ENCODE assay signal across 1 cellular context in the genomic region with DNA sequence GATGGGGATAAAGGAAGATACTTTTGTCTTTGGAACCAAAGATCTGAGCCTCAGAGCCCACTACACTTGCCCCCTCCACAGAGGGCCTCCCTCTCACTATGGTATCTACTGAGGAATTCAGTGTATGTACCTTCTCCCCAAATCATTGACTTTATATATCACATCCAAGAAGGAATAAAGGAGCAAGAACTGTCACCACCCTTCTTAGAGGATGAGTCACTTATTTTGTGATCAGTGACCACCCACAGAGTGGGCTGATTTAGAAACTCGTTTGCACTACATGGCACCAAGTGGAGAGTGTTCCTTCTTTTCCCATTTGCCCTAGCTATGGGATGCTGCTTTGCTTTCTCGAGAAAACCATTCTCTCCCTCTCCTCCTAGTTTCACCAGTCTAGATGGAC.
TF ChIP-seq lines count a peak whose summit lies in the region.

No MANE protein-coding gene starts in this region.

TF ChIP-seq in HepG2, 621 proteins besides CTCF, POLR2A, EP300 and RAD21:
- TF ChIP-seq ZNF333 (CRISPR knock-in tag; IDR thresholded peaks at IDR 0.05; ENCODE audit: borderline replicate concordance): no peak
- TF ChIP-seq, protein P1, sequence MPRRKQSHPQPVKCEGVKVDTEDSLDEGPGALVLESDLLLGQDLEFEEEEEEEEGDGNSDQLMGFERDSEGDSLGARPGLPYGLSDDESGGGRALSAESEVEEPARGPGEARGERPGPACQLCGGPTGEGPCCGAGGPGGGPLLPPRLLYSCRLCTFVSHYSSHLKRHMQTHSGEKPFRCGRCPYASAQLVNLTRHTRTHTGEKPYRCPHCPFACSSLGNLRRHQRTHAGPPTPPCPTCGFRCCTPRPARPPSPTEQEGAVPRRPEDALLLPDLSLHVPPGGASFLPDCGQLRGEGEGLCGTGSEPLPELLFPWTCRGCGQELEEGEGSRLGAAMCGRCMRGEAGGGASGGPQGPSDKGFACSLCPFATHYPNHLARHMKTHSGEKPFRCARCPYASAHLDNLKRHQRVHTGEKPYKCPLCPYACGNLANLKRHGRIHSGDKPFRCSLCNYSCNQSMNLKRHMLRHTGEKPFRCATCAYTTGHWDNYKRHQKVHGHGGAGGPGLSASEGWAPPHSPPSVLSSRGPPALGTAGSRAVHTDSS (CRISPR knock-in tag; conservative IDR thresholded peaks at IDR 0.05): no peak
- TF ChIP-seq TCF12 (IDR thresholded peaks at IDR 0.05): no peak
- TF ChIP-seq TCF12 (CRISPR knock-in tag; IDR thresholded peaks at IDR 0.05): no peak
- TF ChIP-seq, protein P2, sequence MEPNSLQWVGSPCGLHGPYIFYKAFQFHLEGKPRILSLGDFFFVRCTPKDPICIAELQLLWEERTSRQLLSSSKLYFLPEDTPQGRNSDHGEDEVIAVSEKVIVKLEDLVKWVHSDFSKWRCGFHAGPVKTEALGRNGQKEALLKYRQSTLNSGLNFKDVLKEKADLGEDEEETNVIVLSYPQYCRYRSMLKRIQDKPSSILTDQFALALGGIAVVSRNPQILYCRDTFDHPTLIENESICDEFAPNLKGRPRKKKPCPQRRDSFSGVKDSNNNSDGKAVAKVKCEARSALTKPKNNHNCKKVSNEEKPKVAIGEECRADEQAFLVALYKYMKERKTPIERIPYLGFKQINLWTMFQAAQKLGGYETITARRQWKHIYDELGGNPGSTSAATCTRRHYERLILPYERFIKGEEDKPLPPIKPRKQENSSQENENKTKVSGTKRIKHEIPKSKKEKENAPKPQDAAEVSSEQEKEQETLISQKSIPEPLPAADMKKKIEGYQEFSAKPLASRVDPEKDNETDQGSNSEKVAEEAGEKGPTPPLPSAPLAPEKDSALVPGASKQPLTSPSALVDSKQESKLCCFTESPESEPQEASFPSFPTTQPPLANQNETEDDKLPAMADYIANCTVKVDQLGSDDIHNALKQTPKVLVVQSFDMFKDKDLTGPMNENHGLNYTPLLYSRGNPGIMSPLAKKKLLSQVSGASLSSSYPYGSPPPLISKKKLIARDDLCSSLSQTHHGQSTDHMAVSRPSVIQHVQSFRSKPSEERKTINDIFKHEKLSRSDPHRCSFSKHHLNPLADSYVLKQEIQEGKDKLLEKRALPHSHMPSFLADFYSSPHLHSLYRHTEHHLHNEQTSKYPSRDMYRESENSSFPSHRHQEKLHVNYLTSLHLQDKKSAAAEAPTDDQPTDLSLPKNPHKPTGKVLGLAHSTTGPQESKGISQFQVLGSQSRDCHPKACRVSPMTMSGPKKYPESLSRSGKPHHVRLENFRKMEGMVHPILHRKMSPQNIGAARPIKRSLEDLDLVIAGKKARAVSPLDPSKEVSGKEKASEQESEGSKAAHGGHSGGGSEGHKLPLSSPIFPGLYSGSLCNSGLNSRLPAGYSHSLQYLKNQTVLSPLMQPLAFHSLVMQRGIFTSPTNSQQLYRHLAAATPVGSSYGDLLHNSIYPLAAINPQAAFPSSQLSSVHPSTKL (CRISPR knock-in tag; IDR thresholded peaks at IDR 0.05): no peak
